Comparison of ENCODE assay signal across 17 cellular contexts in genomic region chr15:88472225-88472624, GRCh38. TPM values are rescaled to one million over a fixed set of nuclear protein-coding genes. Genes with fewer than 3 reads are reported as not detected.
DNase-seq lines count a peak whose midpoint lies in the region; ATAC-seq and TF ChIP-seq lines count a peak whose summit lies in the region.
"Had no signal": no experiment of that assay in that cellular context is flagged by ENCODE, and none has a peak within 500 bp of the region (broad histone marks: within the 10 kb centered on the region; RNA-seq: fewer than 3 reads in every experiment).

No MANE protein-coding gene starts in this region.

- no peaks in the 10 kb centered on the region for H3K9me3 ChIP-seq in OCI-LY3 (ENCODE audit: insufficient read depth, low read length)

- ATAC-seq in activated T-cell treated with anti-CD3 and anti-CD28 coated beads, Interleukin-2, amount 50 U/mL, for 4 hours = no peak
- ATAC-seq in stimulated activated memory B cell treated with anti-CD40 and anti-IgM and Interleukin-4, amounts not matched to agents 10 μg/mL and 1 μg/mL and 100 μg/mL, for 72 hours = peak; percentile 44

- no peak for TF ChIP-seq CTCF in GM13976 (IDR thresholded peaks at IDR 0.05; ENCODE audit: borderline replicate concordance, control extremely low read depth, extremely low read depth, insufficient read depth, missing control alignments)
- TF ChIP-seq CTCF in OCI-LY3 (IDR thresholded peaks at IDR 0.05; ENCODE audit: low read depth, low read length) = no peak

- peak overlapping the region; percentile 65 for H3K27ac Mint-ChIP-seq in activated T-cell treated with anti-CD3 and anti-CD28 coated beads, Interleukin-2, amount 50 U/mL, for 24 hours
- peak overlapping the region; percentile 43 for H3K27ac Mint-ChIP-seq in stimulated activated memory B cell treated with anti-CD40 and anti-IgM and Interleukin-4, amounts not matched to agents 10 μg/mL and 1 μg/mL and 100 μg/mL, for 72 hours
- H3K27ac Mint-ChIP-seq: B cell had no signal

- H3K4me1 Mint-ChIP-seq in activated T-cell treated with anti-CD3 and anti-CD28 coated beads, Interleukin-2, amount 50 U/mL, for 24 hours (ENCODE audit: low read depth) = peaks cover 8% of the 10 kb centered on the region
- peaks cover 14% of the 10 kb centered on the region for H3K4me1 Mint-ChIP-seq in activated T-cell treated with anti-CD3 and anti-CD28 coated beads, Interleukin-2, amount 50 U/mL, for 4 hours (ENCODE audit: low read depth)
- H3K4me1 Mint-ChIP-seq in stimulated activated memory B cell treated with anti-CD40 and anti-IgM and Interleukin-4, amounts not matched to agents 10 μg/mL and 1 μg/mL and 100 μg/mL, for 72 hours = peaks cover 19% of the 10 kb centered on the region

- H3K36me3 Mint-ChIP-seq in activated T-cell treated with anti-CD3 and anti-CD28 coated beads, Interleukin-2, amount 50 U/mL, for 24 hours (ENCODE audit: low read depth) = peaks cover 55% of the 10 kb centered on the region
- H3K36me3 Mint-ChIP-seq in activated T-cell treated with anti-CD3 and anti-CD28 coated beads, Interleukin-2, amount 50 U/mL, for 4 hours (ENCODE audit: insufficient read depth) = peaks cover 18% of the 10 kb centered on the region
- H3K36me3 Mint-ChIP-seq in stimulated activated memory B cell treated with anti-CD40 and anti-IgM and Interleukin-4, amounts not matched to agents 10 μg/mL and 1 μg/mL and 100 μg/mL, for 72 hours = peaks cover 19% of the 10 kb centered on the region

- peak overlapping the region; percentile 91 for H3K4me2 ChIP-seq in OCI-LY3 (ENCODE audit: low read length)

- peak overlapping the region; percentile 78 for H3K9ac ChIP-seq in OCI-LY3 (ENCODE audit: low read length)

- H3K4me1 ChIP-seq in OCI-LY3 (ENCODE audit: low read length) = peaks cover 72% of the 10 kb centered on the region

- peak overlapping the region; percentile 61 for H3K4me3 ChIP-seq in OCI-LY3 (ENCODE audit: low read length)

- no peaks in the 10 kb centered on the region for H4K20me1 ChIP-seq in OCI-LY3 (ENCODE audit: insufficient read depth, low read length)

- H2AFZ ChIP-seq in OCI-LY3 (ENCODE audit: low read depth, low read length) = no peak overlapping the region

- no peaks in the 10 kb centered on the region for H3K9me3 Mint-ChIP-seq in activated T-cell treated with anti-CD3 and anti-CD28 coated beads, Interleukin-2, amount 50 U/mL, for 24 hours
- no peaks in the 10 kb centered on the region for H3K9me3 Mint-ChIP-seq in activated T-cell treated with anti-CD3 and anti-CD28 coated beads, Interleukin-2, amount 50 U/mL, for 4 hours
- no peaks in the 10 kb centered on the region for H3K9me3 Mint-ChIP-seq in stimulated activated memory B cell treated with anti-CD40 and anti-IgM and Interleukin-4, amounts not matched to agents 10 μg/mL and 1 μg/mL and 100 μg/mL, for 72 hours
- H3K9me3 Mint-ChIP-seq: CD4-positive, alpha-beta memory T cell had no signal

- H3K79me2 ChIP-seq in OCI-LY3 (ENCODE audit: low read length) = peaks cover 63% of the 10 kb centered on the region

- no peak overlapping the region for H3K4me3 Mint-ChIP-seq in activated T-cell treated with anti-CD3 and anti-CD28 coated beads, Interleukin-2, amount 50 U/mL, for 24 hours
- H3K4me3 Mint-ChIP-seq in activated T-cell treated with anti-CD3 and anti-CD28 coated beads, Interleukin-2, amount 50 U/mL, for 4 hours = no peak overlapping the region
- no peak overlapping the region for H3K4me3 Mint-ChIP-seq in stimulated activated memory B cell treated with anti-CD40 and anti-IgM and Interleukin-4, amounts not matched to agents 10 μg/mL and 1 μg/mL and 100 μg/mL, for 72 hours
- H3K4me3 Mint-ChIP-seq: B cell; CD4-positive, alpha-beta memory T cell had no signal

- H3K27me3 ChIP-seq in OCI-LY3 (ENCODE audit: low read depth, low read length) = no peaks in the 10 kb centered on the region

- in situ Hi-C loops in GM13976 (cut with MboI; ENCODE audit: low sequenced_read_pairs, unreplicated experiment) = loop anchor here (10.0 kb wide), 1 partner anchor 153 kb away; the partner anchor contains the start of gene AEN

- H3K36me3 ChIP-seq in OCI-LY3 (replicated peaks; ENCODE audit: low read depth, low read length) = peaks cover 49% of the 10 kb centered on the region

- peak overlapping the region; percentile 95 for H3K27ac ChIP-seq in OCI-LY3 (ENCODE audit: low read length)

- DNase-seq in activated T-cell treated with anti-CD3 and anti-CD28 coated beads, Interleukin-2, amount 50 U/mL, for 24 hours = no peak
- DNase-seq in activated T-cell treated with anti-CD3 and anti-CD28 coated beads, Interleukin-2, amount 50 U/mL, for 4 hours = no peak
- DNase-seq in GM13976 (ENCODE audit: low spot score) (peak; percentile 51), OCI-M1 (lab: John Stamatoyannopoulos, UW) (no peak), RKO (ENCODE audit: low spot score) (no peak)
- DNase-seq: CD4-positive, alpha-beta memory T cell; DND-41; GDM1; HCEC 1CT; Karpas-422; NCI-H1105; NCI-H187 treated with DMSO at 0.1 percent for 48 hours; NCI-H510A treated with DMSO at 0.1 percent for 48 hours; SIG-M5 had no signal

- no peaks in the 10 kb centered on the region for H3K27me3 Mint-ChIP-seq in activated T-cell treated with anti-CD3 and anti-CD28 coated beads, Interleukin-2, amount 50 U/mL, for 24 hours
- no peaks in the 10 kb centered on the region for H3K27me3 Mint-ChIP-seq in activated T-cell treated with anti-CD3 and anti-CD28 coated beads, Interleukin-2, amount 50 U/mL, for 4 hours (ENCODE audit: low read depth)
- no peaks in the 10 kb centered on the region for H3K27me3 Mint-ChIP-seq in stimulated activated memory B cell treated with anti-CD40 and anti-IgM and Interleukin-4, amounts not matched to agents 10 μg/mL and 1 μg/mL and 100 μg/mL, for 72 hours
- H3K27me3 Mint-ChIP-seq: B cell; CD4-positive, alpha-beta memory T cell had no signal

RNA-seq across cellular contexts. Expression of gene MRPS11, which starts 4.7 kb away (rescaled TPM):
- total RNA-seq in activated T-cell treated with anti-CD3 and anti-CD28 coated beads, Interleukin-2, amount 50 U/mL, for 4 hours = 10 to 100 TPM; 61.3 to 73.4 (median 67.2) TPM

RNA-seq across cellular contexts. Expression of gene MRPL46, which starts 5.0 kb away (rescaled TPM):
- 10 to 100 TPM; 50.0 to 56.3 (median 51.4) TPM for total RNA-seq in activated T-cell treated with anti-CD3 and anti-CD28 coated beads, Interleukin-2, amount 50 U/mL, for 4 hours
